Comparison of ENCODE assay signal across 1 cellular context in genomic region chr2:96325038-96325883, GRCh38.
TF ChIP-seq lines count a peak whose summit lies in the region.

TSS of gene ITPRIPL1 (plus strand) at chr2:96325317. CDS start at chr2:96325840, 523 bp downstream.

TF ChIP-seq in HepG2, 621 proteins besides CTCF, POLR2A, EP300 and RAD21 (continued from another document and continues in another):
- 0 out of 2 replicates have a peak, but pooled peaks have one; percentile 31 for TF ChIP-seq HMGXB3 (CRISPR knock-in tag; IDR thresholded peaks at IDR 0.05; ENCODE audit: borderline replicate concordance)
- TF ChIP-seq PHF21A (CRISPR knock-in tag; IDR thresholded peaks at IDR 0.05), result no peak
- TF ChIP-seq ZNF276 (CRISPR knock-in tag; IDR thresholded peaks at IDR 0.05; ENCODE audit: low read depth), result peak; percentile 41; the same call in 1 of the 2 replicates
- TF ChIP-seq KDM5B (CRISPR knock-in tag; IDR thresholded peaks at IDR 0.05; ENCODE audit: borderline replicate concordance), result peak; percentile 71; the same call in 1 of the 2 replicates
- TF ChIP-seq ARNT2 (CRISPR knock-in tag; IDR thresholded peaks at IDR 0.05; ENCODE audit: low read depth), result no peak
- TF ChIP-seq ARID2 (CRISPR knock-in tag; IDR thresholded peaks at IDR 0.05; ENCODE audit: borderline replicate concordance), result no peak
- TF ChIP-seq ZNF792 (CRISPR knock-in tag; IDR thresholded peaks at IDR 0.05), result 0 out of 2 replicates have a peak, but pooled peaks have one; percentile 42
- TF ChIP-seq ZBTB7B (CRISPR knock-in tag; IDR thresholded peaks at IDR 0.05), result peak; percentile 94
- TF ChIP-seq UBTF (CRISPR knock-in tag; IDR thresholded peaks at IDR 0.05), result peak; percentile 41; the same call in 1 of the 2 replicates
- no peak; the same call in 1 of the 2 replicates for TF ChIP-seq ZNF749 (CRISPR knock-in tag; IDR thresholded peaks at IDR 0.05; ENCODE audit: borderline replicate concordance)
- TF ChIP-seq ZBTB38 (CRISPR knock-in tag; IDR thresholded peaks at IDR 0.05), result peak; percentile 40
- TF ChIP-seq ZFP1 (CRISPR knock-in tag; IDR thresholded peaks at IDR 0.05), result 0 out of 2 replicates have a peak, but pooled peaks have one; percentile 29
- TF ChIP-seq TBX2 (CRISPR knock-in tag; IDR thresholded peaks at IDR 0.05; ENCODE audit: borderline replicate concordance), result peak; percentile 78
- no peak for TF ChIP-seq ATAD3A (CRISPR knock-in tag; IDR thresholded peaks at IDR 0.05)
- TF ChIP-seq MAF1 (CRISPR knock-in tag; IDR thresholded peaks at IDR 0.05; ENCODE audit: borderline replicate concordance), result peak; percentile 71; the same call in 1 of the 2 replicates
- TF ChIP-seq ZSCAN5A (CRISPR knock-in tag; IDR thresholded peaks at IDR 0.05; ENCODE audit: borderline replicate concordance), result 0 out of 2 replicates have a peak, but pooled peaks have one; percentile 30
- peak; percentile 68; the same call in 1 of the 2 replicates for TF ChIP-seq MXD4 (CRISPR knock-in tag; IDR thresholded peaks at IDR 0.05)
- TF ChIP-seq ZBTB43 (CRISPR knock-in tag; conservative IDR thresholded peaks at IDR 0.05), result 0 out of 2 replicates have a peak, but pooled peaks have one; percentile 32
- TF ChIP-seq NCOA5 (CRISPR knock-in tag; IDR thresholded peaks at IDR 0.05), result no peak
- TF ChIP-seq ISX (CRISPR knock-in tag; conservative IDR thresholded peaks at IDR 0.05), result 0 out of 2 replicates have a peak, but pooled peaks have one; percentile 26
- TF ChIP-seq HNRNPUL1 (IDR thresholded peaks at IDR 0.05; ENCODE audit: low read depth, low read length), result no peak
- peak; percentile 63 for TF ChIP-seq PATZ1 (CRISPR knock-in tag; IDR thresholded peaks at IDR 0.05)
- no peak for TF ChIP-seq ZNF678 (CRISPR knock-in tag; IDR thresholded peaks at IDR 0.05)
- no peak for TF ChIP-seq MXI1 (IDR thresholded peaks at IDR 0.05; ENCODE audit: borderline replicate concordance, low read depth, low read length)
- peak; percentile 50; the same call in 1 of the 2 replicates for TF ChIP-seq ZNF230 (CRISPR knock-in tag; IDR thresholded peaks at IDR 0.05)
- no peak for TF ChIP-seq E2F5 (CRISPR knock-in tag; conservative IDR thresholded peaks at IDR 0.05)
- TF ChIP-seq PCBP2 (optimal IDR thresholded peaks at IDR 0.05; ENCODE audit: low read depth, low read length, poor library complexity, severe bottlenecking), result no peak
- TF ChIP-seq CREBL2 (CRISPR knock-in tag; IDR thresholded peaks at IDR 0.05; ENCODE audit: borderline replicate concordance), result 0 out of 2 replicates have a peak, but pooled peaks have one; percentile 60
- no peak for TF ChIP-seq ZNF577 (CRISPR knock-in tag; IDR thresholded peaks at IDR 0.05; ENCODE audit: borderline replicate concordance, low read depth)
- 0 out of 2 replicates have a peak, but pooled peaks have one; percentile 6 for TF ChIP-seq BCL6 (CRISPR knock-in tag; IDR thresholded peaks at IDR 0.05)
- TF ChIP-seq TFDP2 (CRISPR knock-in tag; IDR thresholded peaks at IDR 0.05), result peak; percentile 81
- TF ChIP-seq NR2F6 (IDR thresholded peaks at IDR 0.05), result no peak
- no peak for TF ChIP-seq NR2F6 (CRISPR knock-in tag; IDR thresholded peaks at IDR 0.05)
- TF ChIP-seq RFXANK (CRISPR knock-in tag; IDR thresholded peaks at IDR 0.05), result no peak
- peak; percentile 42; the same call in 1 of the 2 replicates for TF ChIP-seq ZNF770 (CRISPR knock-in tag; IDR thresholded peaks at IDR 0.05)
- TF ChIP-seq KMT2B (CRISPR knock-in tag; IDR thresholded peaks at IDR 0.05), result 0 out of 2 replicates have a peak, but pooled peaks have one; percentile 23
- TF ChIP-seq ZNF253 (CRISPR knock-in tag; IDR thresholded peaks at IDR 0.05; ENCODE audit: borderline replicate concordance), result 0 out of 2 replicates have a peak, but pooled peaks have one; percentile 40
- TF ChIP-seq HNRNPK (IDR thresholded peaks at IDR 0.05; ENCODE audit: low read depth, low read length, poor library complexity, severe bottlenecking), result peak; percentile 80
- no peak for TF ChIP-seq ZFP41 (CRISPR knock-in tag; IDR thresholded peaks at IDR 0.05; ENCODE audit: borderline replicate concordance)
- TF ChIP-seq NONO (IDR thresholded peaks at IDR 0.05), result no peak
- 0 out of 2 replicates have a peak, but pooled peaks have one; percentile 54 for TF ChIP-seq NONO (CRISPR knock-in tag; conservative IDR thresholded peaks at IDR 0.05)
- no peak for TF ChIP-seq ZBTB14 (CRISPR knock-in tag; IDR thresholded peaks at IDR 0.05)
